Comparison of ENCODE assay signal across 8 cellular contexts in genomic region chr12:111597731-111598636, GRCh38. TPM values are rescaled to one million over a fixed set of nuclear protein-coding genes. Genes with fewer than 3 reads are reported as not detected.
DNase-seq lines count a peak whose midpoint lies in the region; ATAC-seq and TF ChIP-seq lines count a peak whose summit lies in the region.

No MANE protein-coding gene starts in this region.

- DNase-seq in NCI-H2227 (lab: John Stamatoyannopoulos, UW; ENCODE audit: unreplicated experiment) (peak; percentile 69), NCI-H2227 treated with DMSO at 0.1 percent for 48 hours (lab: John Stamatoyannopoulos, UW) (no peak), SJSA1 (ENCODE audit: low read depth in 1 of 2, low spot score in 2 of 2) (peak; percentile 46 to 48), adipocyte (ENCODE audit: low read depth) (peak; percentile 69), heart right ventricle (peak; percentile 50 to 53)

- H3K27me3 ChIP-seq in SJSA1 (replicated peaks) (no peaks in the 10 kb centered on the region), adipocyte (replicated peaks; ENCODE audit: control insufficient read depth, insufficient read depth, low read length) (no peaks in the 10 kb centered on the region), heart right ventricle (no peaks in the 10 kb centered on the region), parathyroid adenoma (ENCODE audit: control insufficient read depth, insufficient read depth, low read length) (no peaks in the 10 kb centered on the region)

- peak overlapping the region; percentile 98 for H3K4me3 ChIP-seq in SJSA1
- peak overlapping the region; percentile 96 for H3K4me3 ChIP-seq in adipocyte (ENCODE audit: low read length)
- H3K4me3 ChIP-seq in heart right ventricle, result peak overlapping the region; percentile 78 to 97 (median 92)
- H3K4me3 ChIP-seq in parathyroid adenoma (ENCODE audit: low read depth, low read length), result peak overlapping the region; percentile 92

- peaks cover 24% of the 10 kb centered on the region for H3K79me2 ChIP-seq in parathyroid adenoma

- ATAC-seq in HG03064 (IDR thresholded peaks at IDR 0.05; ENCODE audit: low read depth, unreplicated experiment) (peak; percentile 9), heart right ventricle (peak; percentile 30 to 77 (median 63)), GM19328 (IDR thresholded peaks at IDR 0.05; ENCODE audit: unreplicated experiment) (no peak)

- TF ChIP-seq CTCF in heart right ventricle (IDR thresholded peaks at IDR 0.05) (no peak), parathyroid adenoma (IDR thresholded peaks at IDR 0.05) (no peak)

- peak overlapping the region; percentile 95 for H3K9ac ChIP-seq in adipocyte (ENCODE audit: low read length)
- peak overlapping the region; percentile 39 for H3K9ac ChIP-seq in parathyroid adenoma

- peak overlapping the region; percentile 42 for H2AFZ ChIP-seq in parathyroid adenoma

- H3K36me3 ChIP-seq in SJSA1, result peaks cover 9% of the 10 kb centered on the region
- no peaks in the 10 kb centered on the region for H3K36me3 ChIP-seq in adipocyte (ENCODE audit: control insufficient read depth, insufficient read depth, low read length, severe bottlenecking)
- no peaks in the 10 kb centered on the region for H3K36me3 ChIP-seq in heart right ventricle
- no peaks in the 10 kb centered on the region for H3K36me3 ChIP-seq in parathyroid adenoma (ENCODE audit: control insufficient read depth, insufficient read depth, low read length)

- peak overlapping the region; percentile 97 for H3K4me2 ChIP-seq in parathyroid adenoma (ENCODE audit: low read length)

- intact Hi-C loops in heart right ventricle (cut with DNase I), result loop anchor here in 2 of 10 donors (5.0 kb wide), 2 partner anchors 36 to 39 kb away; no protein-coding TSS in a partner anchor

- H3K9me3 ChIP-seq in SJSA1 (replicated peaks) (no peaks in the 10 kb centered on the region), adipocyte (ENCODE audit: control insufficient read depth, low read length) (no peaks in the 10 kb centered on the region), heart right ventricle (no peaks in the 10 kb centered on the region), parathyroid adenoma (ENCODE audit: control insufficient read depth, low read length) (no peaks in the 10 kb centered on the region)

- peak overlapping the region; percentile 96; the same call in 1 of the 2 replicates for H3K27ac ChIP-seq in SJSA1
- H3K27ac ChIP-seq in heart right ventricle, result peak overlapping the region; percentile 93 to 100 (median 99)
- peak overlapping the region; percentile 71 for H3K27ac ChIP-seq in parathyroid adenoma

- 1% methylated on average over 68 to 71 of the region's 73 CpGs for WGBS in heart right ventricle, 2 donors

- H3K4me1 ChIP-seq in SJSA1 (replicated peaks), result peaks cover 32% of the 10 kb centered on the region
- H3K4me1 ChIP-seq in adipocyte (ENCODE audit: control insufficient read depth, insufficient read depth, low read length), result peaks cover 47% of the 10 kb centered on the region
- H3K4me1 ChIP-seq in heart right ventricle, result peaks cover 4 to 53% (median 45%) of the 10 kb centered on the region in 9 donors
- H3K4me1 ChIP-seq in parathyroid adenoma, result peaks cover 2% of the 10 kb centered on the region

RNA-seq across cellular contexts. Expression of gene ATXN2, which starts 1.1 kb away (rescaled TPM):
- 13.6 and 19.0 TPM in 2 replicates for total RNA-seq in SJSA1 (2014; rRNA removed; shearing (Covaris generic))
- 10 to 100 TPM; 47.9 to 69.9 (median 55.2) TPM for total RNA-seq in heart right ventricle
- polyA plus RNA-seq in heart right ventricle, result 10 to 100 TPM; 18.8 to 49.4 TPM
